Comparison of ENCODE assay signal across 8 cellular contexts in genomic region chr16:11254913-11255736, GRCh38. TPM values are rescaled to one million over a fixed set of nuclear protein-coding genes. Genes with fewer than 3 reads are reported as not detected.
DNase-seq lines count a peak whose midpoint lies in the region; ATAC-seq and TF ChIP-seq lines count a peak whose summit lies in the region.

No MANE protein-coding gene starts in this region.

- POLR2A ChIA-PET in CD4-positive, alpha-beta memory T cell (lab: Charles Lee; ENCODE audit: partially characterized antibody): interaction anchor here (0.6 to 8.3 kb wide), 54 partner anchors 9 to 661 kb away, joined by 3 to 283 read pairs (median 5); partner anchors contain the start of genes CLEC16A, DEXI, GSPT1 and PRM3

- DNase-seq in CD4-positive, alpha-beta memory T cell: peak; percentile 79 to 82 (median 80)
- DNase-seq in NCI-H1105 (lab: John Stamatoyannopoulos, UW) (peak; percentile 23), erythroblast (lab: John Stamatoyannopoulos, UW) (peak; percentile 80 to 81), natural killer cell (peak; percentile 60), uterus (peak; percentile 45 to 59)
- peak; percentile 72 for DNase-seq in activated CD8-positive, alpha-beta memory T cell treated with anti-CD3 and anti-CD28 coated beads, Interleukin-2, amount 10 ng/mL, durations not matched to agents 7 days and 5 days

- H3K4me1 ChIP-seq in CD4-positive, alpha-beta memory T cell (ENCODE audit: insufficient read depth, low read length): peaks cover 60% of the 10 kb centered on the region
- peaks cover 0 to 6% of the 10 kb centered on the region in 2 donors for H3K4me1 ChIP-seq in uterus

- H3K27me3 Mint-ChIP-seq in CD4-positive, alpha-beta memory T cell: no peaks in the 10 kb centered on the region
- H3K27me3 Mint-ChIP-seq in activated CD8-positive, alpha-beta memory T cell treated with anti-CD3 and anti-CD28 coated beads, Interleukin-2, amount 10 ng/mL, durations not matched to agents 7 days and 5 days: peaks cover 6% of the 10 kb centered on the region
- H3K27me3 Mint-ChIP-seq in natural killer cell (ENCODE audit: low read depth in 2 of 2): no peaks in the 10 kb centered on the region

- CTCF ChIA-PET in CD4-positive, alpha-beta memory T cell (lab: Charles Lee; ENCODE audit: partially characterized antibody): interaction anchor here (0.7 to 7.6 kb wide), 36 partner anchors 9 to 307 kb away, joined by 3 to 197 read pairs (median 6); no protein-coding TSS in a partner anchor
- CTCF ChIA-PET in activated CD8-positive, alpha-beta memory T cell treated with anti-CD3 and anti-CD28 coated beads, Interleukin-2, amount 10 ng/mL, durations not matched to agents 7 days and 5 days (lab: Charles Lee): interaction anchor here (0.8 to 7.2 kb wide), 45 partner anchors 9 to 487 kb away, joined by 3 to 257 read pairs (median 7); partner anchors contain the start of gene TXNDC11

- no peak for TF ChIP-seq CTCF in natural killer cell (IDR thresholded peaks at IDR 0.05)
- peak in 2 of 4 experiments; percentile 25 to 43 for TF ChIP-seq CTCF in uterus (IDR thresholded peaks at IDR 0.05)

- ATAC-seq in GM21360 (IDR thresholded peaks at IDR 0.05; ENCODE audit: unreplicated experiment) (peak; percentile 5), natural killer cell (peak; percentile 9 to 25 (median 15)), HG03097 (IDR thresholded peaks at IDR 0.05; ENCODE audit: low FRiP score, unreplicated experiment) (no peak)
- ATAC-seq in activated CD8-positive, alpha-beta memory T cell treated with anti-CD3 and anti-CD28 coated beads, Interleukin-2, amount 10 ng/mL, durations not matched to agents 7 days and 5 days: peak; percentile 6

- no peaks in the 10 kb centered on the region for H3K9me3 ChIP-seq in CD4-positive, alpha-beta memory T cell (ENCODE audit: control insufficient read depth in 1 of 2, low read length in 2 of 2)
- no peaks in the 10 kb centered on the region for H3K9me3 ChIP-seq in uterus

- H3K36me3 ChIP-seq in CD4-positive, alpha-beta memory T cell (ENCODE audit: insufficient read depth, low read length): peaks cover 6% of the 10 kb centered on the region
- no peaks in the 10 kb centered on the region for H3K36me3 ChIP-seq in uterus

- intact Hi-C loops in CD4-positive, alpha-beta memory T cell (cut with micrococcal nuclease): loop anchor here (1.0 to 10.0 kb wide), 9 partner anchors 22 to 660 kb away; partner anchors contain the start of genes CLEC16A, GSPT1, RMI2 and TXNDC11
- intact Hi-C loops in natural killer cell (cut with micrococcal nuclease) (loop anchor here (5.0 to 10.0 kb wide), 2 partner anchors 140 to 307 kb away; no protein-coding TSS in a partner anchor), uterus (cut with DNase I; ENCODE audit: low total_unique reads) (loop anchor here (5.0 kb wide), 1 partner anchor 102 kb away; no protein-coding TSS in a partner anchor)

- H3K9me3 Mint-ChIP-seq in CD4-positive, alpha-beta memory T cell: peaks cover 0 to 14% (median 0%) of the 10 kb centered on the region in 8 donors
- H3K9me3 Mint-ChIP-seq in activated CD8-positive, alpha-beta memory T cell treated with anti-CD3 and anti-CD28 coated beads, Interleukin-2, amount 10 ng/mL, durations not matched to agents 7 days and 5 days (ENCODE audit: low read depth): no peaks in the 10 kb centered on the region
- no peaks in the 10 kb centered on the region for H3K9me3 Mint-ChIP-seq in natural killer cell

- peak overlapping the region; percentile 85 to 91 (median 88) for H3K4me3 Mint-ChIP-seq in CD4-positive, alpha-beta memory T cell
- H3K4me3 Mint-ChIP-seq in activated CD8-positive, alpha-beta memory T cell treated with anti-CD3 and anti-CD28 coated beads, Interleukin-2, amount 10 ng/mL, durations not matched to agents 7 days and 5 days: peak overlapping the region; percentile 99
- H3K4me3 Mint-ChIP-seq in natural killer cell: peak overlapping the region; percentile 82

- H3K27ac Mint-ChIP-seq in CD4-positive, alpha-beta memory T cell: peak overlapping the region; percentile 52 to 95 (median 79)
- H3K27ac Mint-ChIP-seq in activated CD8-positive, alpha-beta memory T cell treated with anti-CD3 and anti-CD28 coated beads, Interleukin-2, amount 10 ng/mL, durations not matched to agents 7 days and 5 days: peak overlapping the region; percentile 91
- peak overlapping the region; percentile 57 to 96 for H3K27ac Mint-ChIP-seq in natural killer cell

- H3K4me3 ChIP-seq in CD4-positive, alpha-beta memory T cell (ENCODE audit: low read length in 2 of 2): peak overlapping the region; percentile 73 to 85
- peak overlapping the region; percentile 83 to 87 for H3K4me3 ChIP-seq in uterus

- peak overlapping the region; percentile 83 for H3K27ac ChIP-seq in CD4-positive, alpha-beta memory T cell (ENCODE audit: low read depth, low read length)
- H3K27ac ChIP-seq in uterus: peak overlapping the region; percentile 93 to 98

- peaks cover 41 to 78% (median 53%) of the 10 kb centered on the region in 4 donors for H3K4me1 Mint-ChIP-seq in CD4-positive, alpha-beta memory T cell
- H3K4me1 Mint-ChIP-seq in activated CD8-positive, alpha-beta memory T cell treated with anti-CD3 and anti-CD28 coated beads, Interleukin-2, amount 10 ng/mL, durations not matched to agents 7 days and 5 days: peaks cover 47% of the 10 kb centered on the region
- peaks cover 45 to 61% of the 10 kb centered on the region in 2 donors for H3K4me1 Mint-ChIP-seq in natural killer cell

- no peak for TF ChIP-seq POLR2A in erythroblast (IDR thresholded peaks at IDR 0.05; ENCODE audit: low read length)
- no peak for TF ChIP-seq POLR2A in uterus (IDR thresholded peaks at IDR 0.05)

- H3K27me3 ChIP-seq in CD4-positive, alpha-beta memory T cell (ENCODE audit: insufficient read depth, low read length): no peaks in the 10 kb centered on the region
- no peaks in the 10 kb centered on the region for H3K27me3 ChIP-seq in uterus

- peaks cover 5 to 33% of the 10 kb centered on the region in 2 donors for H3K36me3 Mint-ChIP-seq in CD4-positive, alpha-beta memory T cell
- peaks cover 46% of the 10 kb centered on the region for H3K36me3 Mint-ChIP-seq in activated CD8-positive, alpha-beta memory T cell treated with anti-CD3 and anti-CD28 coated beads, Interleukin-2, amount 10 ng/mL, durations not matched to agents 7 days and 5 days
- H3K36me3 Mint-ChIP-seq in natural killer cell: no peaks in the 10 kb centered on the region

RNA-seq across cellular contexts. Expression of gene SOCS1, which starts 0.9 kb away (rescaled TPM):
- 10 to 100 TPM; 14.7 to 16.7 TPM for total RNA-seq in CD4-positive, alpha-beta memory T cell
- 10 to 100 TPM; 17.6 to 37.8 TPM for polyA plus RNA-seq in CD4-positive, alpha-beta memory T cell
- total RNA-seq in activated CD8-positive, alpha-beta memory T cell treated with anti-CD3 and anti-CD28 coated beads, Interleukin-2, amount 10 ng/mL, durations not matched to agents 7 days and 5 days: 100 to 1,000 TPM; 158 to 200 TPM
- total RNA-seq in natural killer cell (10 to 100 TPM; 21.7 to 74.7 (median 27.2) TPM), uterus (10 to 100 TPM in 1 of 4 donors, 1 to 10 TPM in 2, not detected in 1; 6.4 to 45.3 (median 7.6) TPM)

RNA-seq across cellular contexts. Expression of gene TNP2, which starts 14.0 kb away (rescaled TPM):
- total RNA-seq in CD4-positive, alpha-beta memory T cell: not detected
- not detected for polyA plus RNA-seq in CD4-positive, alpha-beta memory T cell
- total RNA-seq in activated CD8-positive, alpha-beta memory T cell treated with anti-CD3 and anti-CD28 coated beads, Interleukin-2, amount 10 ng/mL, durations not matched to agents 7 days and 5 days: not detected
- total RNA-seq in natural killer cell (not detected), uterus (not detected)

RNA-seq across cellular contexts. Expression of gene PRM3, which starts 18.3 kb away (rescaled TPM):
- not detected for total RNA-seq in CD4-positive, alpha-beta memory T cell
- polyA plus RNA-seq in CD4-positive, alpha-beta memory T cell: not detected
- not detected for total RNA-seq in activated CD8-positive, alpha-beta memory T cell treated with anti-CD3 and anti-CD28 coated beads, Interleukin-2, amount 10 ng/mL, durations not matched to agents 7 days and 5 days
- not detected for total RNA-seq in natural killer cell
- not detected for total RNA-seq in uterus

RNA-seq across cellular contexts. Expression of gene PRM2, which starts 21.2 kb away (rescaled TPM):
- total RNA-seq in CD4-positive, alpha-beta memory T cell: not detected
- polyA plus RNA-seq in CD4-positive, alpha-beta memory T cell: not detected
- not detected for total RNA-seq in activated CD8-positive, alpha-beta memory T cell treated with anti-CD3 and anti-CD28 coated beads, Interleukin-2, amount 10 ng/mL, durations not matched to agents 7 days and 5 days
- total RNA-seq in natural killer cell (not detected), uterus (not detected)

RNA-seq across cellular contexts. Expression of gene PRM1, which starts 26.0 kb away (rescaled TPM):
- not detected for total RNA-seq in CD4-positive, alpha-beta memory T cell
- polyA plus RNA-seq in CD4-positive, alpha-beta memory T cell: not detected
- total RNA-seq in activated CD8-positive, alpha-beta memory T cell treated with anti-CD3 and anti-CD28 coated beads, Interleukin-2, amount 10 ng/mL, durations not matched to agents 7 days and 5 days: not detected
- total RNA-seq in natural killer cell (not detected), uterus (not detected)

Comparison
In these comparisons a context has a peak if more than half of its experiments do, and no peak if none do; other contexts are left out.
1. DNase-seq: peak in every context shown above with its lines; median percentile 80 in erythroblast; 80 in CD4-positive, alpha-beta memory T cell; 72 in activated CD8-positive, alpha-beta memory T cell treated with anti-CD3 and anti-CD28 coated beads, Interleukin-2, amount 10 ng/mL, durations not matched to agents 7 days and 5 days; 60 in natural killer cell; 52 in uterus; 23 in NCI-H1105.